In genomic region chr17:30921544-30922196, GRCh38 we compare ENCODE assay signal across 8 cellular contexts. TPM values are rescaled to one million over a fixed set of nuclear protein-coding genes. Genes with fewer than 3 reads are reported as not detected.
DNase-seq lines count a peak whose midpoint lies in the region; ATAC-seq and TF ChIP-seq lines count a peak whose summit lies in the region.

A gene with protein sequence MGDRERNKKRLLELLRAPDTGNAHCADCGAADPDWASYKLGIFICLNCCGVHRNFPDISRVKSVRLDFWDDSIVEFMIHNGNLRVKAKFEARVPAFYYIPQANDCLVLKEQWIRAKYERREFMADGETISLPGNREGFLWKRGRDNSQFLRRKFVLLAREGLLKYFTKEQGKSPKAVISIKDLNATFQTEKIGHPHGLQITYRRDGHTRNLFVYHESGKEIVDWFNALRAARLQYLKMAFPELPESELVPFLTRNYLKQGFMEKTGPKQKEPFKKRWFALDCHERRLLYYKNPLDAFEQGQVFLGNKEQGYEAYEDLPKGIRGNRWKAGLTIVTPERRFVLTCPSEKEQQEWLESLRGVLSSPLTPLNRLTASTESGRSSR (plus strand): TSS chr17:30921945. CDS start chr17:30922015, 70 bp downstream.

- peaks cover 13% of the 10 kb centered on the region for H3K4me1 Mint-ChIP-seq in CD8-positive, alpha-beta T cell (ENCODE audit: low read depth)

- intact Hi-C loops in CD8-positive, alpha-beta T cell (cut with DNase I, micrococcal nuclease) = no loop called here

- H3K27ac Mint-ChIP-seq in CD8-positive, alpha-beta T cell = no peak within 1 kb of the TSS

- H3K27ac ChIP-seq in CD8-positive, alpha-beta T cell (ENCODE audit: low read depth, low read length) = no peak within 1 kb of the TSS
- H3K27ac ChIP-seq in HL-60 (replicated peaks) (no peak within 1 kb of the TSS), neural cell (ENCODE audit: low read length) (no peak within 1 kb of the TSS)

- no peak within 1 kb of the TSS for H3K4me2 ChIP-seq in neural cell (ENCODE audit: low read length)

- POLR2A ChIA-PET in CD8-positive, alpha-beta T cell (lab: Charles Lee) = no interaction called here

- no peak for TF ChIP-seq CTCF in CD8-positive, alpha-beta T cell (IDR thresholded peaks at IDR 0.05)
- TF ChIP-seq CTCF in HL-60 (IDR thresholded peaks at IDR 0.05; ENCODE audit: insufficient read depth, low read length) = no peak
- TF ChIP-seq CTCF in WI38 (IDR thresholded peaks at IDR 0.05; ENCODE audit: low read depth, low read length) = no peak
- no peak for TF ChIP-seq CTCF in neural cell (IDR thresholded peaks at IDR 0.05; ENCODE audit: poor library complexity, severe bottlenecking)

- TF ChIP-seq EP300 in neural cell (conservative IDR thresholded peaks at IDR 0.05; ENCODE audit: poor library complexity, severe bottlenecking) = no peak

- H3K9me3 ChIP-seq in CD8-positive, alpha-beta T cell (ENCODE audit: low read length) = no peaks in the 10 kb centered on the region
- no peaks in the 10 kb centered on the region for H3K9me3 ChIP-seq in neural cell (ENCODE audit: low read length)

- H3K4me3 Mint-ChIP-seq in CD8-positive, alpha-beta T cell = peak within 1 kb of the TSS; percentile 76

- H3K4me1 ChIP-seq in CD8-positive, alpha-beta T cell (ENCODE audit: insufficient read depth, low read length) = peaks cover 7% of the 10 kb centered on the region

- TF ChIP-seq RAD21 in neural cell (conservative IDR thresholded peaks at IDR 0.05) = no peak

- H2AFZ ChIP-seq in neural cell (ENCODE audit: low read depth, low read length) = no peak within 1 kb of the TSS

- DNase-seq in CD8-positive, alpha-beta T cell = no peak
- DNase-seq in HL-60 (ENCODE audit: low read depth in 1 of 2, low spot score in 1 of 2) (peak in 1 of 2 experiments; percentile 56), germinal center (ENCODE audit: low spot score) (peak; percentile 54), activated gamma-delta T cell treated with Interleukin-2 at 50 U/mL for 16 hours (no peak)

- no peaks in the 10 kb centered on the region for H3K36me3 Mint-ChIP-seq in CD8-positive, alpha-beta T cell

- no peaks in the 10 kb centered on the region for H3F3A ChIP-seq in neural cell (ENCODE audit: insufficient read depth, low read length, poor library complexity, severe bottlenecking)

- peaks cover 11% of the 10 kb centered on the region for H3K27me3 ChIP-seq in CD8-positive, alpha-beta T cell (ENCODE audit: insufficient read depth, low read length)
- H3K27me3 ChIP-seq in HL-60 (ENCODE audit: insufficient read depth, poor library complexity, severe bottlenecking) = peaks cover 16% of the 10 kb centered on the region
- peaks cover 48% of the 10 kb centered on the region for H3K27me3 ChIP-seq in neural cell (ENCODE audit: insufficient read depth, low read depth, low read length)

- no peak within 1 kb of the TSS for H3K9ac ChIP-seq in neural cell (ENCODE audit: low read length)

- no peaks in the 10 kb centered on the region for H3K36me3 ChIP-seq in CD8-positive, alpha-beta T cell (ENCODE audit: insufficient read depth, low read length)
- no peaks in the 10 kb centered on the region for H3K36me3 ChIP-seq in neural cell (ENCODE audit: insufficient read depth, low read length)

- peaks cover 39% of the 10 kb centered on the region for H3K27me3 Mint-ChIP-seq in CD8-positive, alpha-beta T cell (ENCODE audit: low read depth)

- no peaks in the 10 kb centered on the region for H3K9me3 Mint-ChIP-seq in CD8-positive, alpha-beta T cell

- H3K79me2 ChIP-seq in neural cell (replicated peaks; ENCODE audit: insufficient read depth, low read length) = no peaks in the 10 kb centered on the region

- CTCF ChIA-PET in CD8-positive, alpha-beta T cell (lab: Charles Lee) = no interaction called here

- H4K20me1 ChIP-seq in neural cell (ENCODE audit: insufficient read depth) = no peaks in the 10 kb centered on the region

- H3K9me2 ChIP-seq in neural cell (ENCODE audit: insufficient read depth, low read length) = no peaks in the 10 kb centered on the region

- ATAC-seq in CD8-positive, alpha-beta T cell = no peak
- ATAC-seq in GM19467 (IDR thresholded peaks at IDR 0.05; ENCODE audit: unreplicated experiment) = no peak
- ATAC-seq in HG02970 (IDR thresholded peaks at IDR 0.05; ENCODE audit: low FRiP score, unreplicated experiment) = no peak

- H3K4me3 ChIP-seq in CD8-positive, alpha-beta T cell (ENCODE audit: low read depth, low read length) = no peak within 1 kb of the TSS
- peak within 1 kb of the TSS; percentile 41 for H3K4me3 ChIP-seq in HL-60 (replicated peaks; ENCODE audit: insufficient read depth, low read length)
- peak within 1 kb of the TSS; percentile 22 for H3K4me3 ChIP-seq in WI38 (ENCODE audit: low read depth, low read length)
- peak within 1 kb of the TSS; percentile 59 for H3K4me3 ChIP-seq in neural cell (ENCODE audit: low read length)

TF ChIP-seq in neural cell, 6 proteins besides CTCF, POLR2A, EP300 and RAD21:
- TF ChIP-seq MXI1 (conservative IDR thresholded peaks at IDR 0.05; ENCODE audit: poor library complexity, severe bottlenecking) = no peak
- no peak for TF ChIP-seq POLR2AphosphoS5 (IDR thresholded peaks at IDR 0.05)
- no peak for TF ChIP-seq REST (IDR thresholded peaks at IDR 0.05; ENCODE audit: borderline replicate concordance)
- no peak for TF ChIP-seq SMC3 (conservative IDR thresholded peaks at IDR 0.05; ENCODE audit: poor library complexity)
- no peak for TF ChIP-seq EZH2 (IDR thresholded peaks at IDR 0.05; ENCODE audit: borderline replicate concordance, insufficient read depth, low read length, poor library complexity, severe bottlenecking)
- TF ChIP-seq TAF1 (IDR thresholded peaks at IDR 0.05; ENCODE audit: low read depth) = no peak
TF ChIP-seq in neural cell: peak in this region for 0.

RNA-seq across cellular contexts. Expression of the gene that starts here (rescaled TPM):
- total RNA-seq in CD8-positive, alpha-beta T cell = 1 to 10 TPM in 1 of 2 experiments, under 1 TPM in 1; 0.14 to 1.3 TPM
- 0.92 and 1.1 TPM in 2 replicates for polyA plus RNA-seq in neural cell
- 0.35 and 0.73 TPM in 2 replicates for polyA minus RNA-seq in neural cell
